In the genomic region with DNA sequence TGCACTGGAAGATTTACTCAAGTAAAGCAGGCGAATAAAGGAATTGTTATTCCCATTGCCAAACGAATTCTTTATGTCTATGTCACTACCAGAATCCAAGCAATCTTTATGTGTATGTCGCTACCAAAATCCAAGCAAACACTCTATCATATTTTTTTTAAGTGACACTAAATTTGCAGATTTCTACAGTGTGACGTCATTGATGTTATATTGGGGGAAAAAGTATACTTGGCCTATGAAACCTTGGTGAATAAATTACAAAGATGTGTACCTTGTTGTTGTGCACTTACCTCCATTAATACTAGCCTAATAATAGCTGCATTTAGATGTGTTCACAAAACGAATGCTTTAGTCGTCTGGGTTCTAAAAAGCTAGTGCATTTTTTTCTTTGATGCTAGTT, we compare ENCODE assay signal across 9 cellular contexts. TPM values are rescaled to one million over a fixed set of nuclear protein-coding genes. Genes with fewer than 3 reads are reported as not detected.
DNase-seq lines count a peak whose midpoint lies in the region; ATAC-seq and TF ChIP-seq lines count a peak whose summit lies in the region.
"Had no signal": no experiment of that assay in that cellular context is flagged by ENCODE, and none has a peak within 500 bp of the region (broad histone marks: within the 10 kb centered on the region; RNA-seq: fewer than 3 reads in every experiment).

No MANE protein-coding gene starts in this region.

- intact Hi-C loops in activated CD4-positive, alpha-beta T cell treated with anti-CD3 and anti-CD28 coated beads for 36 hours (cut with DNase I, micrococcal nuclease) = loop anchor here (10.0 kb wide), 2 partner anchors 471 to 771 kb away; a partner anchor contains a TSS
- intact Hi-C loops in PC-3 (cut with micrococcal nuclease) = loop anchor here (2.0 to 10.0 kb wide), 3 partner anchors 59 to 131 kb away; a partner anchor contains a TSS

- no peak for TF ChIP-seq POLR2A in tibial nerve (IDR thresholded peaks at IDR 0.05)

- DNase-seq in activated CD4-positive, alpha-beta T cell treated with anti-CD3 and anti-CD28 coated beads for 36 hours = no peak
- no peak for DNase-seq in activated CD4-positive, alpha-beta T cell treated with anti-CD3 and anti-CD28 coated beads, Interleukin-2, amount 50 U/mL, for 48 hours
- DNase-seq in PC-3 (no peak), epithelial cell of esophagus (ENCODE audit: low read depth) (no peak), skeletal muscle cell (ENCODE audit: low read depth) (no peak), tibial nerve (ENCODE audit: low spot score in 2 of 2) (no peak), NCI-H748 (lab: John Stamatoyannopoulos, UW; ENCODE audit: unreplicated experiment) (no peak)
- no peak for DNase-seq in stimulated activated CD4-positive, alpha-beta T cell treated with anti-CD3 and anti-CD28 coated beads, Interleukin-15, amount 100 ng/mL, for 24 hours
- DNase-seq: NCI-H446 had no signal

- peak overlapping the region; percentile 95 for H3K27ac Mint-ChIP-seq in activated CD4-positive, alpha-beta T cell treated with anti-CD3 and anti-CD28 coated beads for 36 hours

- H3K4me3 ChIP-seq in PC-3 (ENCODE audit: low read length) = peak overlapping the region; percentile 90
- peak overlapping the region; percentile 72 for H3K4me3 ChIP-seq in epithelial cell of esophagus (ENCODE audit: low read length)
- H3K4me3 ChIP-seq in skeletal muscle cell (ENCODE audit: low read depth, low read length) = peak overlapping the region; percentile 89
- no peak overlapping the region for H3K4me3 ChIP-seq in tibial nerve

- H3K36me3 Mint-ChIP-seq in activated CD4-positive, alpha-beta T cell treated with anti-CD3 and anti-CD28 coated beads for 36 hours (ENCODE audit: low read depth) = peaks cover 30% of the 10 kb centered on the region

- 33 to 37% methylated on average over 6 of the region's 6 CpGs for WGBS in tibial nerve, 2 donors

- TF ChIP-seq CTCF in PC-3 (conservative IDR thresholded peaks at IDR 0.05; ENCODE audit: low read depth, low read length) (no peak), epithelial cell of esophagus (IDR thresholded peaks at IDR 0.05; ENCODE audit: insufficient read depth, low read depth, low read length, missing control alignments) (no peak), tibial nerve (IDR thresholded peaks at IDR 0.05) (no peak)

- no peaks in the 10 kb centered on the region for H4K20me1 ChIP-seq in PC-3 (ENCODE audit: low read length)

- H3K9me2 ChIP-seq in PC-3 (replicated peaks; ENCODE audit: low read length) = no peaks in the 10 kb centered on the region

- H3K9me3 ChIP-seq in PC-3 (ENCODE audit: low read length) = no peaks in the 10 kb centered on the region
- H3K9me3 ChIP-seq in tibial nerve = no peaks in the 10 kb centered on the region

- peaks cover 13% of the 10 kb centered on the region for H3K4me1 Mint-ChIP-seq in activated CD4-positive, alpha-beta T cell treated with anti-CD3 and anti-CD28 coated beads for 36 hours

- H3K4me3 Mint-ChIP-seq in activated CD4-positive, alpha-beta T cell treated with anti-CD3 and anti-CD28 coated beads for 36 hours = peak overlapping the region; percentile 87

- no peak for ATAC-seq in activated CD4-positive, alpha-beta T cell treated with anti-CD3 and anti-CD28 coated beads for 36 hours
- no peak for ATAC-seq in PC-3

- H3K4me1 ChIP-seq in PC-3 (ENCODE audit: insufficient read depth, low read length) = peaks cover 19% of the 10 kb centered on the region
- peaks cover 0 to 16% (median 4%) of the 10 kb centered on the region in 4 donors for H3K4me1 ChIP-seq in tibial nerve

- H3K79me2 ChIP-seq in PC-3 (ENCODE audit: low read length) = peaks cover 38% of the 10 kb centered on the region

- POLR2A ChIA-PET in activated CD4-positive, alpha-beta T cell treated with anti-CD3 and anti-CD28 coated beads for 36 hours (lab: Charles Lee) = no interaction called here
- POLR2A ChIA-PET in PC-3 (lab: Charles Lee; ENCODE audit: unreplicated experiment) = no interaction called here

- H3K27me3 ChIP-seq in PC-3 (ENCODE audit: low read length) (no peaks in the 10 kb centered on the region), tibial nerve (no peaks in the 10 kb centered on the region)

- no TSS peak for BruUV-seq in PC-3 (replicated peaks; lab: Mats Ljungman, UMichigan)

- H3K9ac ChIP-seq in PC-3 (ENCODE audit: low read length) = peak overlapping the region; percentile 63

- H2AFZ ChIP-seq in PC-3 (ENCODE audit: low read length) = no peak overlapping the region

- no peaks in the 10 kb centered on the region for H3K9me3 Mint-ChIP-seq in activated CD4-positive, alpha-beta T cell treated with anti-CD3 and anti-CD28 coated beads for 36 hours (ENCODE audit: low read depth)

- peaks cover 20% of the 10 kb centered on the region; the same call in 1 of the 2 replicates for H3K36me3 ChIP-seq in PC-3 (ENCODE audit: low read depth, low read length)
- no peaks in the 10 kb centered on the region for H3K36me3 ChIP-seq in tibial nerve

- no peak for TF ChIP-seq EP300 in tibial nerve (IDR thresholded peaks at IDR 0.05)

- H3K27ac ChIP-seq in PC-3 (ENCODE audit: low read length) = no peak overlapping the region
- H3K27ac ChIP-seq in tibial nerve = no peak overlapping the region

- H3K27me3 Mint-ChIP-seq in activated CD4-positive, alpha-beta T cell treated with anti-CD3 and anti-CD28 coated beads for 36 hours = no peaks in the 10 kb centered on the region

- no peaks in the 10 kb centered on the region for H3F3A ChIP-seq in PC-3 (ENCODE audit: low read length, unreplicated experiment)

- peak overlapping the region; percentile 82 for H3K4me2 ChIP-seq in PC-3 (ENCODE audit: low read length)

- CTCF ChIA-PET in activated CD4-positive, alpha-beta T cell treated with anti-CD3 and anti-CD28 coated beads for 36 hours (lab: Charles Lee) = interaction anchor here (0.6 to 3.2 kb wide), 2 partner anchors 16 to 56 kb away, joined by 3 to 18 read pairs; no protein-coding TSS in a partner anchor
- CTCF ChIA-PET in PC-3 (lab: Charles Lee) = no interaction called here

RNA-seq across cellular contexts. Expression of a gene that starts 1.0 kb away (rescaled TPM):
- total RNA-seq in activated CD4-positive, alpha-beta T cell treated with anti-CD3 and anti-CD28 coated beads for 36 hours = 10 to 100 TPM; 39.1 to 47.2 TPM
- total RNA-seq in PC-3 (2014; rRNA removed) = 38.9 and 39.0 TPM in 2 replicates
- total RNA-seq in tibial nerve = 10 to 100 TPM in 1 of 4 donors, 1 to 10 TPM in 1, under 1 TPM in 1, not detected in 1; 0.66 to 15.9 (median 2.4) TPM

RNA-seq across cellular contexts. Expression of a gene that starts 58.1 kb away (rescaled TPM):
- 1 to 10 TPM; 1.3 to 1.6 TPM for total RNA-seq in activated CD4-positive, alpha-beta T cell treated with anti-CD3 and anti-CD28 coated beads for 36 hours
- 1.1 and 1.6 TPM in 2 replicates for total RNA-seq in PC-3 (2014; rRNA removed)
- 1 to 10 TPM in 3 of 4 donors, under 1 TPM in 1; 0.90 to 2.4 (median 1.4) TPM for total RNA-seq in tibial nerve

Comparison
In these comparisons a context has a peak if more than half of its experiments do, and no peak if none do; other contexts are left out.
1. H3K4me3 ChIP-seq: peak in PC-3 (single experiment), epithelial cell of esophagus (single experiment) and skeletal muscle cell (single experiment); none in tibial nerve (0 of 4).